ENCODE assay signal across 1 cellular context in the genomic region with DNA sequence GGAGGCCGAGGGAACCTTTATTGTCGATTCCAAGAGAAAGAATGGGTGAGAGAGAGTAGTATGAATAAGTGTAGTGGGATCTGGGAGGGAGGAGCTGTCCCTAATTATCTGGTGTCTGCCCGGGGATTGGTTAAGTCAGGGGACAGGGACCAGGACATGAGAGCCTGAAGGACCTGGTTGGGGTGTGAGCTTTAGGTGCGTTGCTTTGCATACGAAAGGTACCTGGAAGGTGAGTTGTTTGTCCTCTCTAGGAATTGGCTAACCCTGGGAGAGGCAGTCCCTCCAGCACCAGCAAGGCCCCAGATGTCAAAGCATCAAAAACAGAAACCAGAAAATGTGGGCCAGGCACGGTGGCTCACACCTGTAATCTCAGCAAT.
TF ChIP-seq lines count a peak whose summit lies in the region.

No MANE protein-coding gene starts in this region.

TF ChIP-seq in GM23338, 12 proteins besides CTCF, POLR2A, EP300 and RAD21 (continued from another document):
- TF ChIP-seq ZNF462 (CRISPR knock-in tag; IDR thresholded peaks at IDR 0.05) (no peak), NANOG (IDR thresholded peaks at IDR 0.05; ENCODE audit: borderline replicate concordance) (no peak), CREB1 (CRISPR knock-in tag; IDR thresholded peaks at IDR 0.05; ENCODE audit: low read depth) (no peak)
